10 cellular contexts compared by ENCODE assay signal in the genomic region with DNA sequence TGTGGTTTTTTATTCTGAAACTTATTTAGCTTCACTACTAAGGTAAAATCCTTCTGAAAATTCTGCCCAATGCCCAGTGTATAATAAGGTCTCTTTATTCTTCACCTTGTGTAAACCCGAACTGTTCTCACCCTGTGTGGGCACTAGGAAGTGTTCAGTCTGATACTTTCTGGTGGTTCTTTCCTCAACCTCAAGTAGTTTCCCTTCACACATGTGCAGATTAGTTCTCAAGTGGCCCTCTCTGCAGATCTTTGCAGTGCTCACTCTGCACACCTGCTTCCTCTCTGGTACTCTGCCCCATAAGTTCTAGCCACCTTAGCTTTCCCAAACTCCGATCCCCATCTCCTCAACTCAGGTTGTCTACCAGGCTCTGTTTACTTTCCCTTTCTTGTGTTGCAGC.
DNase-seq lines count a peak whose midpoint lies in the region; ATAC-seq and TF ChIP-seq lines count a peak whose summit lies in the region.
"Had no signal": no experiment of that assay in that cellular context is flagged by ENCODE, and none has a peak within 500 bp of the region (broad histone marks: within the 10 kb centered on the region; RNA-seq: fewer than 3 reads in every experiment).

No MANE protein-coding gene starts in this region.

- no peak overlapping the region for H3K27ac Mint-ChIP-seq in activated T-cell treated with anti-CD3 and anti-CD28 coated beads, Interleukin-2, amount 50 U/mL, for 72 hours
- H3K27ac Mint-ChIP-seq in stimulated activated effector memory CD8-positive, alpha-beta T cell treated with anti-CD3 and anti-CD28 coated beads, Interleukin-12 subunit alpha, Interleukin-12 subunit beta, amount 100 ng/mL, for 72 hours, result no peak overlapping the region
- no peak overlapping the region for H3K27ac Mint-ChIP-seq in CD4-positive, alpha-beta T cell

- H3K9me3 ChIP-seq in CD4-positive, alpha-beta T cell (ENCODE audit: control insufficient read depth, low read length), result no peaks in the 10 kb centered on the region
- H3K9me3 ChIP-seq in mammary epithelial cell (replicated peaks; ENCODE audit: insufficient read depth, low read length), result no peaks in the 10 kb centered on the region

- H3K4me3 ChIP-seq in mammary epithelial cell (replicated peaks in 1 of 3; ENCODE audit: insufficient read depth in 1 of 3, low read depth in 2 of 3, low read length in 3 of 3), result no peak overlapping the region

- WGBS in mammary epithelial cell (ENCODE audit: low coverage, missing lambda C conversion rate), result 100% methylated on average over 2 of the region's 2 CpGs

- no peaks in the 10 kb centered on the region for H3K9me3 Mint-ChIP-seq in activated T-cell treated with anti-CD3 and anti-CD28 coated beads, Interleukin-2, amount 50 U/mL, for 72 hours
- no peaks in the 10 kb centered on the region for H3K9me3 Mint-ChIP-seq in stimulated activated effector memory CD8-positive, alpha-beta T cell treated with anti-CD3 and anti-CD28 coated beads, Interleukin-12 subunit alpha, Interleukin-12 subunit beta, amount 100 ng/mL, for 72 hours
- no peaks in the 10 kb centered on the region for H3K9me3 Mint-ChIP-seq in CD4-positive, alpha-beta T cell

- CTCF ChIA-PET in CD4-positive, alpha-beta T cell (lab: Charles Lee), result interaction anchor here (1.0 kb wide), 1 partner anchor 63 kb away, joined by 3 read pairs; no protein-coding TSS in a partner anchor
- CTCF ChIA-PET in mammary epithelial cell (lab: Charles Lee; ENCODE audit: low non-redundant PET), result no interaction called here

- H3K36me3 ChIP-seq in mammary epithelial cell (ENCODE audit: insufficient read depth, low read length), result no peaks in the 10 kb centered on the region

- ATAC-seq in activated T-cell treated with anti-CD3 and anti-CD28 coated beads, Interleukin-2, amount 50 U/mL, for 72 hours (replicated peaks in 1 of 2), result peak; percentile 69 to 82
- ATAC-seq in GM21786 (IDR thresholded peaks at IDR 0.05; ENCODE audit: unreplicated experiment) (peak; percentile 94), HG03469 (IDR thresholded peaks at IDR 0.05; ENCODE audit: unreplicated experiment) (peak; percentile 62)
- ATAC-seq in stimulated activated effector memory CD8-positive, alpha-beta T cell treated with anti-CD3 and anti-CD28 coated beads, Interleukin-12 subunit alpha, Interleukin-12 subunit beta, amount 100 ng/mL, for 72 hours, result peak; percentile 93
- ATAC-seq in CD4-positive, alpha-beta T cell (ENCODE audit: poor library complexity), result no peak

- H3K9ac ChIP-seq in mammary epithelial cell (ENCODE audit: insufficient read depth, low read length), result no peak overlapping the region

- TF ChIP-seq CTCF in CD4-positive, alpha-beta T cell (IDR thresholded peaks at IDR 0.05), result no peak
- TF ChIP-seq CTCF in mammary epithelial cell (conservative IDR thresholded peaks at IDR 0.05 in 1 of 2, IDR thresholded peaks at IDR 0.05 in 1 of 2; ENCODE audit: extremely low read depth in 1 of 2, insufficient read depth in 1 of 2, low read depth in 1 of 2, low read length in 2 of 2), result no peak

- no peak overlapping the region for H3K4me2 ChIP-seq in mammary epithelial cell (ENCODE audit: insufficient read depth, low read depth, low read length)

- BruUV-seq in mammary epithelial cell (replicated peaks; lab: Mats Ljungman, UMichigan), result no TSS peak

- peaks cover 14% of the 10 kb centered on the region for H3K4me1 Mint-ChIP-seq in activated T-cell treated with anti-CD3 and anti-CD28 coated beads, Interleukin-2, amount 50 U/mL, for 72 hours (ENCODE audit: low read depth)
- H3K4me1 Mint-ChIP-seq in stimulated activated effector memory CD8-positive, alpha-beta T cell treated with anti-CD3 and anti-CD28 coated beads, Interleukin-12 subunit alpha, Interleukin-12 subunit beta, amount 100 ng/mL, for 72 hours, result peaks cover 33% of the 10 kb centered on the region
- H3K4me1 Mint-ChIP-seq in CD4-positive, alpha-beta T cell (ENCODE audit: low read depth), result peaks cover 24% of the 10 kb centered on the region

- no peaks in the 10 kb centered on the region for H3K4me1 ChIP-seq in mammary epithelial cell (ENCODE audit: insufficient read depth, low read length)

- no peak overlapping the region for H3K4me3 Mint-ChIP-seq in activated T-cell treated with anti-CD3 and anti-CD28 coated beads, Interleukin-2, amount 50 U/mL, for 72 hours
- H3K4me3 Mint-ChIP-seq in stimulated activated effector memory CD8-positive, alpha-beta T cell treated with anti-CD3 and anti-CD28 coated beads, Interleukin-12 subunit alpha, Interleukin-12 subunit beta, amount 100 ng/mL, for 72 hours, result no peak overlapping the region
- no peak overlapping the region for H3K4me3 Mint-ChIP-seq in CD4-positive, alpha-beta T cell

- in situ Hi-C loops in mammary epithelial cell (cut with MboI; ENCODE audit: low sequenced_read_pairs in 2 of 2), result no loop called here

- H3K27ac ChIP-seq in CD4-positive, alpha-beta T cell (ENCODE audit: low read depth, low read length), result no peak overlapping the region
- H3K27ac ChIP-seq in mammary epithelial cell (ENCODE audit: insufficient read depth, low read depth, low read length), result no peak overlapping the region

- H3K27me3 Mint-ChIP-seq in activated T-cell treated with anti-CD3 and anti-CD28 coated beads, Interleukin-2, amount 50 U/mL, for 72 hours (ENCODE audit: low read depth), result no peaks in the 10 kb centered on the region
- H3K27me3 Mint-ChIP-seq in CD4-positive, alpha-beta T cell, result no peaks in the 10 kb centered on the region

- no peak overlapping the region for H2AFZ ChIP-seq in mammary epithelial cell (ENCODE audit: low read depth, low read length)

- POLR2A ChIA-PET in CD4-positive, alpha-beta T cell (lab: Charles Lee), result no interaction called here

- intact Hi-C loops in CD4-positive, alpha-beta T cell (cut with DNase I, micrococcal nuclease), result loop anchor here in 1 of 2 experiments (5.0 kb wide), 1 partner anchor 961 kb away; no protein-coding TSS in a partner anchor
- intact Hi-C loops in mammary epithelial cell (cut with micrococcal nuclease), result loop anchor here (5.0 kb wide), 1 partner anchor 936 kb away; no protein-coding TSS in a partner anchor

- H3K36me3 Mint-ChIP-seq in activated T-cell treated with anti-CD3 and anti-CD28 coated beads, Interleukin-2, amount 50 U/mL, for 72 hours (ENCODE audit: insufficient read depth in 2 of 2), result no peaks in the 10 kb centered on the region
- H3K36me3 Mint-ChIP-seq in stimulated activated effector memory CD8-positive, alpha-beta T cell treated with anti-CD3 and anti-CD28 coated beads, Interleukin-12 subunit alpha, Interleukin-12 subunit beta, amount 100 ng/mL, for 72 hours, result no peaks in the 10 kb centered on the region
- no peaks in the 10 kb centered on the region for H3K36me3 Mint-ChIP-seq in CD4-positive, alpha-beta T cell (ENCODE audit: low read depth)

- H4K20me1 ChIP-seq in mammary epithelial cell (ENCODE audit: insufficient read depth, low read length), result no peaks in the 10 kb centered on the region

- no peaks in the 10 kb centered on the region for H3K27me3 ChIP-seq in CD4-positive, alpha-beta T cell (ENCODE audit: control insufficient read depth, insufficient read depth, low read length)
- H3K27me3 ChIP-seq in mammary epithelial cell (ENCODE audit: insufficient read depth, low read length), result no peaks in the 10 kb centered on the region

- DNase-seq in activated T-cell treated with anti-CD3 and anti-CD28 coated beads, Interleukin-2, amount 50 U/mL, for 72 hours, result peak in 1 of 2 donors; percentile 3
- DNase-seq in activated T-cell treated with anti-CD3 and anti-CD28 coated beads for 4 hours (no peak), middle frontal gyrus (ENCODE audit: extremely low spot score, low spot score) (no peak), mammary epithelial cell (no peak)
- peak in 1 of 2 donors; percentile 55 for DNase-seq in stimulated activated effector memory CD8-positive, alpha-beta T cell treated with anti-CD3 and anti-CD28 coated beads, Interleukin-12 subunit alpha, Interleukin-12 subunit beta, amount 100 ng/mL, for 72 hours (ENCODE audit: low spot score in 2 of 2)
- DNase-seq in CD4-positive, alpha-beta T cell, result no peak
- DNase-seq: NCI-H2029, posterior cingulate gyrus had no signal

- H3K79me2 ChIP-seq in mammary epithelial cell (ENCODE audit: insufficient read depth, low read length), result no peaks in the 10 kb centered on the region

- dilution Hi-C loops in mammary epithelial cell (cut with HindIII; ENCODE audit: low sequenced_read_pairs), result no loop called here
